Comparison of ENCODE assay signal across 15 cellular contexts in the genomic region with DNA sequence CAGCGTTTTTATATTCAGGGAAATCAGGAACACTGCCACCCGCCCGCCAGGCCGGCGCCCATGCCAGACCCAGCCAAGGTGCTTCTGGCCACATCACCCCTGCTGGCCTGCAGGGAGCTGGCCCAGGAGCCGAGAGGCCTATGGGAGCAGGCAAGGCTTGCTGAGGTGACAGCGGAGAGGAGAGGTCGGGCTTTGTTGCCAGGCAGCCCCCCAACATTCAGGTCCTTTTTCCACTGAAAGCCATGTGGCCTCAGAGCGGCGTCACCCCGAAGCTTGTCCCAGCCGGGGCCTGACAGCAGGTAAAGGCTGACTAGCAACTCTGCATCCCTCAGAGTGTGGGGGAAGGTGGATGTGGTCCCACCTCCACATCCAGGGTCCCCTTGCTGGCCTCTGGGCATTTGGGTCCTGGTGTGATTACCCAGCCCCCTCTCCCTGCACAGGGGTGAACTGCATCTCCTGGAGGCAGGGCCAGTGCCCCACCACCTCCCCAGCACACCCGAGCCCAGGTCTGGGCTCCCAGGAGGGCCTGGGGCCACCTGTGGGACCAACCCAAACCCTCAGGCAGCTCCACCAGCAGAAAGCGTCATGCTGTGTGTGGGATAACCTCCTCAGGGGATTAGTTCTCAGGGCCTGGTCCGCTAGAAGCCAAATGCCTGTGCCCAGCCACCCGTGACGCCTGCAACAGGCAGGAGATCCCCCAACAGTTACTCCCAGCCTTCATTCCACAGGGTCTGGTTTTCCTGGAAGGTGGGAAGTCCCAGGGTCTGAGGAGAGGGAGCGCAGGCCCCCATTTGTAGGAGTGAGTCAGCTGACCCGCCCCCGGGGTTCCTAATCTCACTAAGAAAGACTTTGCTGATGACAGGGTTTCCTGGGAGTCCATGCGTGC. TPM values are rescaled to one million over a fixed set of nuclear protein-coding genes. Genes with fewer than 3 reads are reported as not detected.
DNase-seq lines count a peak whose midpoint lies in the region; ATAC-seq and TF ChIP-seq lines count a peak whose summit lies in the region.
"Had no signal": no experiment of that assay in that cellular context is flagged by ENCODE, and none has a peak within 500 bp of the region (broad histone marks: within the 10 kb centered on the region; RNA-seq: fewer than 3 reads in every experiment).

A gene (plus strand): TSS at position 869 of the 886 bp plus-strand sequence. CDS start 54 bp downstream, outside the sequence.

- no peaks in the 10 kb centered on the region for H3K4me1 Mint-ChIP-seq in activated CD8-positive, alpha-beta T cell treated with anti-CD3 and anti-CD28 coated beads for 36 hours (ENCODE audit: low read depth)
- H3K4me1 Mint-ChIP-seq in type B pancreatic cell (ENCODE audit: unreplicated experiment) = peaks cover 4% of the 10 kb centered on the region

- H3K27ac Mint-ChIP-seq in activated CD8-positive, alpha-beta T cell treated with anti-CD3 and anti-CD28 coated beads for 36 hours = no peak within 1 kb of the TSS
- H3K27ac Mint-ChIP-seq in type B pancreatic cell = no peak within 1 kb of the TSS
- H3K27ac Mint-ChIP-seq: activated naive CD4-positive, alpha-beta T cell treated with anti-CD3 and anti-CD28 coated beads, Interleukin-2, amount 50 U/mL, for 72 hours had no signal

- POLR2A ChIA-PET in activated CD8-positive, alpha-beta T cell treated with anti-CD3 and anti-CD28 coated beads for 36 hours (lab: Charles Lee) = no interaction called here

- H3K36me3 ChIP-seq in cardiac muscle cell (no peaks in the 10 kb centered on the region), heart right ventricle (no peaks in the 10 kb centered on the region)
- H3K36me3 ChIP-seq: colonic mucosa had no signal

- H3K27me3 Mint-ChIP-seq in activated CD8-positive, alpha-beta T cell treated with anti-CD3 and anti-CD28 coated beads for 36 hours = peaks cover 10% of the 10 kb centered on the region
- peaks cover 14% of the 10 kb centered on the region for H3K27me3 Mint-ChIP-seq in type B pancreatic cell

- 65 to 68% methylated on average over 21 of the region's 21 CpGs for WGBS in heart right ventricle, 2 donors

- no peak for ATAC-seq in heart right ventricle
- ATAC-seq in activated CD8-positive, alpha-beta T cell treated with anti-CD3 and anti-CD28 coated beads for 36 hours = no peak
- ATAC-seq in HG02798 (IDR thresholded peaks at IDR 0.05; ENCODE audit: poor library complexity, unreplicated experiment) = no peak
- no peak for ATAC-seq in GM19324 (IDR thresholded peaks at IDR 0.05; ENCODE audit: low FRiP score, unreplicated experiment)
- ATAC-seq: activated naive CD4-positive, alpha-beta T cell treated with anti-CD3 and anti-CD28 coated beads, Interleukin-2, amount 50 U/mL, for 72 hours had no signal

- no peak within 1 kb of the TSS for H3K4me3 Mint-ChIP-seq in activated CD8-positive, alpha-beta T cell treated with anti-CD3 and anti-CD28 coated beads for 36 hours
- no peak within 1 kb of the TSS for H3K4me3 Mint-ChIP-seq in type B pancreatic cell

- H3K27ac ChIP-seq in cardiac muscle cell (no peak within 1 kb of the TSS), heart right ventricle (no peak within 1 kb of the TSS)
- H3K27ac ChIP-seq: colonic mucosa had no signal

- CTCF ChIA-PET in activated CD8-positive, alpha-beta T cell treated with anti-CD3 and anti-CD28 coated beads for 36 hours (lab: Charles Lee) = no interaction called here

- intact Hi-C loops in heart right ventricle (cut with DNase I) = no loop called here
- intact Hi-C loops in activated CD8-positive, alpha-beta T cell treated with anti-CD3 and anti-CD28 coated beads for 36 hours (cut with micrococcal nuclease) = no loop called here

- H3K27me3 ChIP-seq in cardiac muscle cell = peaks cover 8% of the 10 kb centered on the region
- peaks cover 0 to 36% (median 6%) of the 10 kb centered on the region in 7 donors for H3K27me3 ChIP-seq in heart right ventricle
- H3K27me3 ChIP-seq: colonic mucosa had no signal

- peaks cover 2% of the 10 kb centered on the region for H3K9me3 Mint-ChIP-seq in activated CD8-positive, alpha-beta T cell treated with anti-CD3 and anti-CD28 coated beads for 36 hours
- H3K9me3 Mint-ChIP-seq in type B pancreatic cell = no peaks in the 10 kb centered on the region
- H3K9me3 Mint-ChIP-seq: activated naive CD4-positive, alpha-beta T cell treated with anti-CD3 and anti-CD28 coated beads, Interleukin-2, amount 50 U/mL, for 72 hours had no signal

- H3K4me1 ChIP-seq in cardiac muscle cell (ENCODE audit: low read depth) = no peaks in the 10 kb centered on the region
- H3K4me1 ChIP-seq in heart right ventricle = no peaks in the 10 kb centered on the region
- H3K4me1 ChIP-seq: colonic mucosa had no signal

- H3K36me3 Mint-ChIP-seq in activated CD8-positive, alpha-beta T cell treated with anti-CD3 and anti-CD28 coated beads for 36 hours (ENCODE audit: low read depth) = no peaks in the 10 kb centered on the region
- no peaks in the 10 kb centered on the region for H3K36me3 Mint-ChIP-seq in type B pancreatic cell
- H3K36me3 Mint-ChIP-seq: activated naive CD4-positive, alpha-beta T cell treated with anti-CD3 and anti-CD28 coated beads, Interleukin-2, amount 50 U/mL, for 72 hours had no signal

- H3K4me3 ChIP-seq in cardiac muscle cell (no peak within 1 kb of the TSS), heart right ventricle (no peak within 1 kb of the TSS)
- H3K4me3 ChIP-seq: colonic mucosa had no signal

- TF ChIP-seq CTCF in cardiac muscle cell (IDR thresholded peaks at IDR 0.05; ENCODE audit: low read depth, low read length) = no peak
- TF ChIP-seq CTCF in heart right ventricle (IDR thresholded peaks at IDR 0.05) = no peak
- no peak for TF ChIP-seq CTCF in activated CD8-positive, alpha-beta T cell treated with anti-CD3 and anti-CD28 coated beads for 36 hours (IDR thresholded peaks at IDR 0.05)
- no peak for TF ChIP-seq CTCF in type B pancreatic cell (conservative IDR thresholded peaks at IDR 0.05)

- no peak for DNase-seq in cardiac muscle cell (ENCODE audit: low read depth in 1 of 2, low spot score in 1 of 2)
- no peak for DNase-seq in heart right ventricle
- DNase-seq in activated CD8-positive, alpha-beta T cell treated with anti-CD3 and anti-CD28 coated beads for 36 hours = no peak
- DNase-seq in left kidney (ENCODE audit: low read depth, low spot score) = peak; percentile 95
- DNase-seq in type B pancreatic cell (ENCODE audit: extremely low spot score, unreplicated experiment) = no peak
- no peak for DNase-seq in NCI-H2171 (lab: John Stamatoyannopoulos, UW)
- DNase-seq: colonic mucosa; RPMI8226; stimulated activated CD4-positive, alpha-beta T cell treated with anti-CD3 and anti-CD28 coated beads, Interleukin-2, amount 100 ng/mL, for 24 hours; stimulated activated naive CD4-positive, alpha-beta T cell had no signal

- H3K9me3 ChIP-seq in cardiac muscle cell (ENCODE audit: low read depth) = no peaks in the 10 kb centered on the region
- H3K9me3 ChIP-seq in heart right ventricle = no peaks in the 10 kb centered on the region
- H3K9me3 ChIP-seq: colonic mucosa had no signal

RNA-seq across cellular contexts. Expression of the gene that starts here (rescaled TPM):
- total RNA-seq in cardiac muscle cell (34.5 and 43.1 TPM in 2 replicates), heart right ventricle (1 to 10 TPM; 1.8 to 6.2 (median 4.4) TPM), type B pancreatic cell (ENCODE audit: low replicate concordance) (6.7 and 12.2 TPM in 2 replicates)
- polyA plus RNA-seq in cardiac muscle cell (48.1 and 58.5 TPM in 2 replicates), heart right ventricle (1 to 10 TPM in 1 of 2 donors, under 1 TPM in 1; 0.73 to 2.0 TPM)
- total RNA-seq in activated CD8-positive, alpha-beta T cell treated with anti-CD3 and anti-CD28 coated beads for 36 hours = 10 to 100 TPM; 11.4 to 13.9 TPM
- total RNA-seq: NCI-H460 had no signal
- polyA plus RNA-seq: keratinocyte had no signal

Comparison
In these comparisons a context has a peak if more than half of its experiments do, and no peak if none do; other contexts are left out.
1. RNA of the gene that starts here (polyA plus RNA-seq): 48.1 to 58.5 TPM in cardiac muscle cell; 0.73 to 2.0 TPM in heart right ventricle; every median in the first group is over 10 times any median in the second.